8 cellular contexts compared by ENCODE assay signal in the genomic region with DNA sequence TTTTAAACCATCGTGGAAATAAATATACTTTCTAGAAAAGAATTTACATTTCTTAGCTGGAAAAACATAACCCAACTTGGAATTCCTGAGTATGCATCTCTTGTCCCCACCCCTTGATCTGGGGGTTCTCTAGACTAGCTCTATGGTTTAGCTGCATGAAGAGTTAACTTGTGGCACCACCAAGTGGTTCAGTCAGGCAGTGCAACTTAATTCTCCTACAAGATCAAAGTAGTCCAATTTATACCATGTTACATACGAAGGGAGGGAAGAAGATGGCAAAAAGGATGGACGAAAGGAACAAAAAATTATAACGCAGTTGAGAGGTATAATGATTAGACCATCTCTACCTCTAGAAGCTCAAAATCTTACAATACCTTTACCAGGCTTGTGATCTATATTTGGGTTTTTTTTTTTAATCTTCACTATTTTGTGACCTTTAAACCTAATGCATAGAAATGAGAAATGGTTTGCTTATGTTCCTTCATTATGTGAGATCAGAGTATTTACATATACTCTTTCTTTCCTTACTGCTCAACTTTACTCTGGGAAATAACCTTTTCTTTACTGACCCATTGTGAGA. TPM values are rescaled to one million over a fixed set of nuclear protein-coding genes. Genes with fewer than 3 reads are reported as not detected.
A peak's percentile ranks its signal among the peaks of the same experiment; 100 is the strongest.
DNase-seq lines count a peak whose midpoint lies in the region; ATAC-seq, FAIRE-seq and TF ChIP-seq lines count a peak whose summit lies in the region.

No MANE protein-coding gene starts in this region.

- FAIRE-seq in pancreas (lab: Jason Lieb, UNC) = no peak

- H3K4me3 ChIP-seq in pancreas = no peak overlapping the region

- H3K9me3 ChIP-seq in pancreas = no peaks in the 10 kb centered on the region

- no peaks in the 10 kb centered on the region for H3K4me1 ChIP-seq in pancreas

- no peak overlapping the region for H3K27ac ChIP-seq in pancreas

- H3K9me3 Mint-ChIP-seq in activated T-helper 17 cell treated with anti-CD3 and anti-CD28 coated beads, Interleukin-2, amount 50 U/mL, for 72 hours = no peaks in the 10 kb centered on the region

- intact Hi-C loops in pancreas (cut with DNase I) = no loop called here

- 37 to 45% methylated on average over 4 of the region's 4 CpGs for WGBS in pancreas, 2 donors

- H3K36me3 ChIP-seq in pancreas = peaks cover 0 to 6% (median 0%) of the 10 kb centered on the region in 3 donors

- H3K4me3 Mint-ChIP-seq in activated T-helper 17 cell treated with anti-CD3 and anti-CD28 coated beads, Interleukin-2, amount 50 U/mL, for 72 hours = no peak overlapping the region

- ATAC-seq in GM19395 (IDR thresholded peaks at IDR 0.05; ENCODE audit: unreplicated experiment) (peak; percentile 92), pancreas (peak in 3 of 4 donors; percentile 76 to 85 (median 83)), GM19035 (IDR thresholded peaks at IDR 0.05; ENCODE audit: unreplicated experiment) (no peak)
- ATAC-seq in activated T-helper 17 cell treated with anti-CD3 and anti-CD28 coated beads, Interleukin-2, amount 50 U/mL, for 72 hours (replicated peaks) = peak; percentile 73

- no peaks in the 10 kb centered on the region for H3K27me3 Mint-ChIP-seq in activated T-helper 17 cell treated with anti-CD3 and anti-CD28 coated beads, Interleukin-2, amount 50 U/mL, for 72 hours

- H3K4me1 Mint-ChIP-seq in activated T-helper 17 cell treated with anti-CD3 and anti-CD28 coated beads, Interleukin-2, amount 50 U/mL, for 72 hours = no peaks in the 10 kb centered on the region

- TF ChIP-seq CTCF in pancreas (IDR thresholded peaks at IDR 0.05) = peak in 3 of 4 donors; percentile 48 to 60 (median 57)

- H3K27ac Mint-ChIP-seq in activated T-helper 17 cell treated with anti-CD3 and anti-CD28 coated beads, Interleukin-2, amount 50 U/mL, for 72 hours = no peak overlapping the region

- peaks cover 15% of the 10 kb centered on the region for H3K36me3 Mint-ChIP-seq in activated T-helper 17 cell treated with anti-CD3 and anti-CD28 coated beads, Interleukin-2, amount 50 U/mL, for 72 hours (ENCODE audit: low read depth)

- peak; percentile 64 for DNase-seq in D341Med (ENCODE audit: low spot score)
- DNase-seq in HT-29 (ENCODE audit: low spot score) = peak; percentile 93
- peak; percentile 42 for DNase-seq in RPMI8226
- peak; percentile 64 for DNase-seq in foreskin melanocyte
- DNase-seq in pancreas = peak in 1 of 6 donors; percentile 45

- H3K27me3 ChIP-seq in pancreas = no peaks in the 10 kb centered on the region

RNA-seq across cellular contexts. Expression of gene ALKBH3, which starts 28.5 kb away (rescaled TPM):
- total RNA-seq in HT-29 (2014; rRNA removed; shearing (Covaris generic)) = 34.9 and 36.1 TPM in 2 replicates
- 10 to 100 TPM; 26.5 to 42.4 TPM for total RNA-seq in activated T-helper 17 cell treated with anti-CD3 and anti-CD28 coated beads, Interleukin-2, amount 50 U/mL, for 72 hours
- 10 to 100 TPM; 13.9 to 20.1 (median 17.0) TPM for total RNA-seq in pancreas
- polyA plus RNA-seq in pancreas = 10 to 100 TPM; 22.5 to 29.1 TPM
